Comparison of ENCODE assay signal across 8 cellular contexts in the genomic region with DNA sequence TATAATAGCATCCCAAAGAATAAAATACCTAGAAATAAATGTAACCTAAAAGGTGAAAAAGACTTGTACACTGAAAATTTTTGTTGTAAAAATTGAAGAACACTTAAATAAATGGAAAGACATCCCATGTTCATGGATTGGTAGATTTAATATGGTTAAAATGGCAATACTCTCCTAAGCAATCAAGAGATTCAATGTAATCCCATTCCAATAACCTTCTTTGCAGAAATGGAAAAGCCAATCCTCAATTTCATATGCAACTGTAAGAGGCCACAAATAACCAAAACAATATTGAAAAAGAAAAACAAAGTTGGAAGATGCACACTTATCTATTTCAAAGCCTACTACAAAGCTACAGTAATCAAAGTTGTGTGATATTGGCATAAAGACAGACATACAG.
"Had no signal": no experiment of that assay in that cellular context is flagged by ENCODE, and none has a peak within 500 bp of the region (broad histone marks: within the 10 kb centered on the region; RNA-seq: fewer than 3 reads in every experiment).

No MANE protein-coding gene starts in this region.

- FAIRE-seq: H1, HTR-8/SVneo, K562 had no signal

- H3K4me3 ChIP-seq: GM23338, HAP-1, K562 had no signal

- H3K9me3 ChIP-seq: HAP-1 had no signal

- DNase-seq: H7, KG1 had no signal

- H3K4me1 ChIP-seq: HAP-1 had no signal

- H2AFZ ChIP-seq: GM23338 had no signal

- ATAC-seq: GM23338, HCT116, K562 had no signal
